ENCODE assay signal across 8 cellular contexts in genomic region chr18:21897811-21898210, GRCh38.
DNase-seq lines count a peak whose midpoint lies in the region; ATAC-seq, FAIRE-seq and TF ChIP-seq lines count a peak whose summit lies in the region.

No MANE protein-coding gene starts in this region.

- CTCF ChIA-PET in H1 (lab: Charles Lee; ENCODE audit: partially characterized antibody), result interaction anchor here (0.8 to 2.1 kb wide), 5 partner anchors 13 to 393 kb away, joined by 3 to 9 read pairs (median 3); no protein-coding TSS in a partner anchor

- H3K4me3 ChIP-seq in H1 (ENCODE audit: extremely low read depth in 1 of 4, insufficient read depth in 2 of 4, low read depth in 3 of 4, low read length in 4 of 4), result no peak overlapping the region
- H3K4me3 ChIP-seq in mesendoderm (ENCODE audit: low read length), result no peak overlapping the region

- TF ChIP-seq POLR2A in H1 (IDR thresholded peaks at IDR 0.05; ENCODE audit: control extremely low read depth in 1 of 2, low read depth in 2 of 2, low read length in 2 of 2), result no peak

- H3K79me2 ChIP-seq in H1 (ENCODE audit: control insufficient read depth in 1 of 2, insufficient read depth in 2 of 2, low read length in 2 of 2), result no peaks in the 10 kb centered on the region
- no peaks in the 10 kb centered on the region for H3K79me2 ChIP-seq in mesendoderm (ENCODE audit: control insufficient read depth, insufficient read depth, low read length)

- H3K14ac ChIP-seq in H1 (ENCODE audit: insufficient read length), result no peak overlapping the region

- H2AK5ac ChIP-seq in H1 (ENCODE audit: low read depth, low read length) (no peak overlapping the region), mesendoderm (ENCODE audit: low read length) (no peak overlapping the region)

- ATAC-seq in HG02981 (IDR thresholded peaks at IDR 0.05; ENCODE audit: unreplicated experiment) (peak; percentile 76), HG03378 (IDR thresholded peaks at IDR 0.05; ENCODE audit: unreplicated experiment) (no peak)

- H2BK15ac ChIP-seq in H1 (ENCODE audit: low read length) (no peak overlapping the region), mesendoderm (replicated peaks; ENCODE audit: low read depth) (no peak overlapping the region)

- no peak overlapping the region for H3K4me2 ChIP-seq in H1 (ENCODE audit: insufficient read depth in 1 of 2, low read depth in 2 of 2, low read length in 2 of 2)
- no peak overlapping the region for H3K4me2 ChIP-seq in mesendoderm (ENCODE audit: low read length)

- H2BK5ac ChIP-seq in H1 (ENCODE audit: low read depth, low read length) (no peak overlapping the region), mesendoderm (ENCODE audit: low read length) (no peak overlapping the region)

- TF ChIP-seq CTCF in GM12874 (IDR thresholded peaks at IDR 0.05; ENCODE audit: insufficient read depth, low read depth, low read length) (peak; percentile 72), H1 (IDR thresholded peaks at IDR 0.05; ENCODE audit: control extremely low read depth in 1 of 3, insufficient read depth in 1 of 3, low read depth in 1 of 3, low read length in 3 of 3) (peak; percentile 27 to 84 (median 69))

- POLR2A ChIA-PET in H1 (lab: Charles Lee; ENCODE audit: partially characterized antibody), result no interaction called here

- no peak overlapping the region for H3K9ac ChIP-seq in H1 (replicated peaks in 1 of 4; ENCODE audit: extremely low read depth in 1 of 4, low read depth in 3 of 4, low read length in 3 of 4)
- H3K9ac ChIP-seq in mesendoderm (ENCODE audit: low read length), result no peak overlapping the region

- H3K36me3 ChIP-seq in H1 (ENCODE audit: control insufficient read depth in 2 of 4, insufficient read depth in 4 of 4, low read length in 3 of 4) (no peaks in the 10 kb centered on the region), mesendoderm (ENCODE audit: control insufficient read depth, insufficient read depth, low read length) (no peaks in the 10 kb centered on the region)

- DNase-seq in CD1c-positive myeloid dendritic cell (ENCODE audit: extremely low spot score), result peak; percentile 46
- DNase-seq in OCI-M1 (lab: John Stamatoyannopoulos, UW), result peak; percentile 91
- peak; percentile 43 to 84 for DNase-seq in H1 (ENCODE audit: low read depth in 1 of 2, low spot score in 2 of 2)
- peak; percentile 79 for DNase-seq in mesendoderm
- no peak for DNase-seq in stimulated activated naive CD4-positive, alpha-beta T cell treated with Interleukin-2 at 50 U/mL for 16 hours (lab: John Stamatoyannopoulos, UW)

- no peak overlapping the region for H2BK12ac ChIP-seq in H1 (ENCODE audit: low read depth, low read length)

- H4K91ac ChIP-seq in H1 (replicated peaks; ENCODE audit: insufficient read length, low read length), result no peak overlapping the region

- peak; percentile 80 to 83 for TF ChIP-seq RAD21 in H1 (IDR thresholded peaks at IDR 0.05 in 1 of 2, conservative IDR thresholded peaks at IDR 0.05 in 1 of 2; ENCODE audit: low read depth in 2 of 2, low read length in 2 of 2)

- no peak overlapping the region for H3K56ac ChIP-seq in H1 (replicated peaks; ENCODE audit: insufficient read length, low read depth, low read length)
- H3K56ac ChIP-seq in mesendoderm (ENCODE audit: low read length), result peak overlapping the region; percentile 18

- H3K4ac ChIP-seq in H1 (replicated peaks; ENCODE audit: insufficient read length, low read depth, low read length) (no peak overlapping the region), mesendoderm (ENCODE audit: low read depth, low read length) (no peak overlapping the region)

- H2BK120ac ChIP-seq in H1 (replicated peaks; ENCODE audit: low read depth, low read length) (no peak overlapping the region), mesendoderm (ENCODE audit: low read depth, low read length) (no peak overlapping the region)

- H3K23ac ChIP-seq in H1 (ENCODE audit: insufficient read length), result no peak overlapping the region
- no peak overlapping the region for H3K23ac ChIP-seq in mesendoderm (ENCODE audit: low read length)

- H3K18ac ChIP-seq in H1 (ENCODE audit: extremely low read depth, low read length) (no peak overlapping the region), mesendoderm (ENCODE audit: low read length) (no peak overlapping the region)

- no peak for TF ChIP-seq EP300 in H1 (IDR thresholded peaks at IDR 0.05; ENCODE audit: borderline replicate concordance in 1 of 2, low read depth in 2 of 2, low read length in 2 of 2)

- no peak overlapping the region for H2BK20ac ChIP-seq in H1 (ENCODE audit: low read length)

- H4K5ac ChIP-seq in H1 (ENCODE audit: insufficient read length, low read depth, low read length) (no peak overlapping the region), mesendoderm (ENCODE audit: low read length) (no peak overlapping the region)

- no peaks in the 10 kb centered on the region for H3K9me3 ChIP-seq in H1 (ENCODE audit: insufficient read depth in 2 of 2, low read depth in 1 of 2, low read length in 1 of 2)

- peak overlapping the region; percentile 52; the same call in 1 of the 2 replicates for H2AFZ ChIP-seq in H1 (ENCODE audit: low read length)

- H3K4me1 ChIP-seq in H1 (replicated peaks in 1 of 4; ENCODE audit: control insufficient read depth in 3 of 4, insufficient read depth in 4 of 4, low read length in 3 of 4) (no peaks in the 10 kb centered on the region), mesendoderm (ENCODE audit: control insufficient read depth, low read depth, low read length) (no peaks in the 10 kb centered on the region)

- no peaks in the 10 kb centered on the region for H3K23me2 ChIP-seq in H1 (ENCODE audit: low read depth, low read length)

- H4K20me1 ChIP-seq in H1 (replicated peaks in 1 of 2; ENCODE audit: control insufficient read depth in 1 of 2, insufficient read depth in 2 of 2, low read length in 2 of 2), result no peaks in the 10 kb centered on the region

- no peak overlapping the region for H4K8ac ChIP-seq in H1 (ENCODE audit: extremely low read depth, insufficient read depth, low read length)
- H4K8ac ChIP-seq in mesendoderm (ENCODE audit: low read depth, low read length), result no peak overlapping the region

- no peak overlapping the region for H3K27ac ChIP-seq in H1 (ENCODE audit: low read depth, low read length)
- H3K27ac ChIP-seq in mesendoderm (ENCODE audit: low read depth, low read length), result no peak overlapping the region

- H3K27me3 ChIP-seq in H1 (replicated peaks in 1 of 4; ENCODE audit: control insufficient read depth in 3 of 4, extremely low read depth in 1 of 4, insufficient read depth in 3 of 4, low read length in 3 of 4) (no peaks in the 10 kb centered on the region), mesendoderm (ENCODE audit: insufficient read depth, low read length, poor library complexity) (no peaks in the 10 kb centered on the region)

- FAIRE-seq in H1 (lab: Jason Lieb, UNC), result peak; percentile 93

- WGBS in H1 (ENCODE audit: extremely low coverage in 1 of 2, insufficient coverage in 1 of 2, insufficient read length in 1 of 2, insufficient replicate concordance in 2 of 2, low coverage in 1 of 2, low lambda C conversion rate in 2 of 2, missing lambda C conversion rate in 1 of 2), 2 experiments, result 22% methylated on average over 4 of the region's 4 CpGs; no CpG with 5 or more reads in 1 of the 2 experiments
- no CpG with 5 or more reads among the region's 4 CpGs for WGBS in mesendoderm (ENCODE audit: extremely low coverage, insufficient coverage, low lambda C conversion rate)

- H3K79me1 ChIP-seq in H1 (ENCODE audit: low read depth, low read length), result no peaks in the 10 kb centered on the region
- H3K79me1 ChIP-seq in mesendoderm (ENCODE audit: low read length), result no peaks in the 10 kb centered on the region

TF ChIP-seq in H1, 55 proteins besides CTCF, POLR2A, EP300 and RAD21:
- no peak for TF ChIP-seq TBP (IDR thresholded peaks at IDR 0.05; ENCODE audit: low read depth, low read length)
- no peak for TF ChIP-seq YY1 (IDR thresholded peaks at IDR 0.05; ENCODE audit: low read depth, low read length)
- no peak for TF ChIP-seq HDAC6 (IDR thresholded peaks at IDR 0.05; ENCODE audit: low read depth, low read length)
- no peak for TF ChIP-seq CREB1 (IDR thresholded peaks at IDR 0.05)
- no peak for TF ChIP-seq ASH2L (IDR thresholded peaks at IDR 0.05; ENCODE audit: low read length)
- TF ChIP-seq GTF2F1 (IDR thresholded peaks at IDR 0.05; ENCODE audit: borderline replicate concordance, low read depth, low read length), result no peak
- TF ChIP-seq, protein P1, sequence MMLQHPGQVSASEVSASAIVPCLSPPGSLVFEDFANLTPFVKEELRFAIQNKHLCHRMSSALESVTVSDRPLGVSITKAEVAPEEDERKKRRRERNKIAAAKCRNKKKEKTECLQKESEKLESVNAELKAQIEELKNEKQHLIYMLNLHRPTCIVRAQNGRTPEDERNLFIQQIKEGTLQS (IDR thresholded peaks at IDR 0.05; ENCODE audit: insufficient read depth, low read depth, low read length), result no peak
- TF ChIP-seq CTBP2 (IDR thresholded peaks at IDR 0.05; ENCODE audit: borderline replicate concordance, insufficient read depth, insufficient read length, low read length), result no peak
- no peak for TF ChIP-seq USF2 (IDR thresholded peaks at IDR 0.05; ENCODE audit: low read length)
- no peak for TF ChIP-seq SIN3A (conservative IDR thresholded peaks at IDR 0.05 in 1 of 2, IDR thresholded peaks at IDR 0.05 in 1 of 2; ENCODE audit: low read depth in 1 of 2, low read length in 2 of 2)
- no peak for TF ChIP-seq RXRA (IDR thresholded peaks at IDR 0.05; ENCODE audit: insufficient read depth, low read depth, low read length)
TF ChIP-seq in H1: peak in this region for 0.
